ENCODE assay signal across 11 cellular contexts in genomic region chr9:18437315-18438200, GRCh38. TPM values are rescaled to one million over a fixed set of nuclear protein-coding genes. Genes with fewer than 3 reads are reported as not detected.
DNase-seq lines count a peak whose midpoint lies in the region; ATAC-seq, FAIRE-seq and TF ChIP-seq lines count a peak whose summit lies in the region.
"Had no signal": no experiment of that assay in that cellular context is flagged by ENCODE, and none has a peak within 500 bp of the region (broad histone marks: within the 10 kb centered on the region; RNA-seq: fewer than 3 reads in every experiment).

No MANE protein-coding gene starts in this region.

- H3K36me3 ChIP-seq in hepatocyte (replicated peaks; ENCODE audit: insufficient read depth, low read depth) (no peaks in the 10 kb centered on the region), gastrocnemius medialis (no peaks in the 10 kb centered on the region)
- H3K36me3 ChIP-seq: prostate gland had no signal

- TF ChIP-seq POLR2A in gastrocnemius medialis (IDR thresholded peaks at IDR 0.05) = no peak

- FAIRE-seq in urothelium cell line (lab: Jason Lieb, UNC) = no peak
- no peak for FAIRE-seq in GM19239 (lab: Jason Lieb, UNC)

- H3K9me3 ChIP-seq in hepatocyte (ENCODE audit: low read depth) (no peaks in the 10 kb centered on the region), gastrocnemius medialis (no peaks in the 10 kb centered on the region)
- H3K9me3 ChIP-seq: prostate gland had no signal

- no peaks in the 10 kb centered on the region for H4K20me1 ChIP-seq in hepatocyte (ENCODE audit: insufficient read depth, poor library complexity, severe bottlenecking)

- peaks cover 5% of the 10 kb centered on the region; the same call in 1 of the 2 replicates for H3K36me3 Mint-ChIP-seq in HFFc6 (ENCODE audit: low read depth)

- H3K9me2 ChIP-seq in hepatocyte (replicated peaks; ENCODE audit: insufficient read depth) = no peaks in the 10 kb centered on the region

- H3K79me2 ChIP-seq in hepatocyte = no peaks in the 10 kb centered on the region

- in situ Hi-C loops in gastrocnemius medialis (cut with MboI; ENCODE audit: low sequenced_read_pairs in 4 of 4) = loop anchor here in 3 of 4 donors (10.0 to 25.0 kb wide), 3 partner anchors 175 to 575 kb away; no protein-coding TSS in a partner anchor

- peaks cover 73% of the 10 kb centered on the region for H3K4me1 Mint-ChIP-seq in HFFc6 (ENCODE audit: low read depth)

- ATAC-seq in gastrocnemius medialis = peak; percentile 18 to 27

- peak overlapping the region; percentile 94 for H3K27ac Mint-ChIP-seq in HFFc6

- H3K4me3 ChIP-seq in hepatocyte (peak overlapping the region; percentile 36), gastrocnemius medialis (peak overlapping the region; percentile 43 to 62 (median 50))

- intact Hi-C loops in gastrocnemius medialis (cut with DNase I; ENCODE audit: low total_unique reads) = no loop called here

- H2AFZ ChIP-seq in hepatocyte = peak overlapping the region; percentile 46

- 6% methylated on average over 9 of the region's 9 CpGs for WGBS in hepatocyte (ENCODE audit: low lambda C conversion rate, missing lambda C conversion rate)

- H3K4me1 ChIP-seq in hepatocyte (ENCODE audit: insufficient read depth) (peaks cover 17% of the 10 kb centered on the region), gastrocnemius medialis (peaks cover 3 to 7% of the 10 kb centered on the region in 2 donors)
- H3K4me1 ChIP-seq: prostate gland had no signal

- peak overlapping the region; percentile 87 for H3K4me3 Mint-ChIP-seq in HFFc6

- H3K27me3 ChIP-seq in hepatocyte (no peaks in the 10 kb centered on the region), gastrocnemius medialis (no peaks in the 10 kb centered on the region)

- H3K9me3 Mint-ChIP-seq in HFFc6 = no peaks in the 10 kb centered on the region

- H3K4me2 ChIP-seq in hepatocyte = peak overlapping the region; percentile 84

- TF ChIP-seq CTCF in HFFc6 (IDR thresholded peaks at IDR 0.05) (no peak), hepatocyte (IDR thresholded peaks at IDR 0.05; ENCODE audit: poor library complexity) (no peak), gastrocnemius medialis (IDR thresholded peaks at IDR 0.05 in 4 of 5, conservative IDR thresholded peaks at IDR 0.05 in 1 of 5) (no peak)

- H3K27me3 Mint-ChIP-seq in HFFc6 (ENCODE audit: insufficient read depth) = no peaks in the 10 kb centered on the region; the same call in 1 of the 2 replicates

- H3K27ac ChIP-seq in hepatocyte (peak overlapping the region; percentile 86), gastrocnemius medialis (no peak overlapping the region)
- H3K27ac ChIP-seq: prostate gland had no signal

- DNase-seq in HFFc6 (peak; percentile 80), astrocyte of the hippocampus (ENCODE audit: low read depth, low spot score) (peak; percentile 50), hepatocyte (ENCODE audit: low spot score) (peak; percentile 39), gastrocnemius medialis (no peak), urothelium cell line (ENCODE audit: low spot score) (no peak), GM19239 (ENCODE audit: insufficient read length, low spot score) (no peak), SKM-1 (lab: John Stamatoyannopoulos, UW; ENCODE audit: unreplicated experiment) (no peak), occipital lobe (lab: John Stamatoyannopoulos, UW) (no peak)
- DNase-seq: cerebellar nuclear complex, NCI-H1436 treated with DMSO at 0.1 percent for 48 hours had no signal

RNA-seq across cellular contexts. Expression of gene ADAMTSL1, which starts 36.4 kb away (rescaled TPM):
- total RNA-seq in HFFc6 (2021; fragmentation: NEBNext Ultra II Directional; extraction: Animal tissue kit (Norgen Biotek cat#: 25700)) = 10 to 100 TPM; 37.3 to 98.1 (median 90.8) TPM
- total RNA-seq in hepatocyte = 18.2 and 24.0 TPM in 2 replicates
- polyA plus RNA-seq in hepatocyte = 7.1 and 7.2 TPM in 2 replicates
- under 1 TPM; 0.05 to 0.58 (median 0.28) TPM for total RNA-seq in gastrocnemius medialis
- total RNA-seq in occipital lobe = 7.3 TPM

Comparison
In these comparisons a context has a peak if more than half of its experiments do, and no peak if none do; other contexts are left out.
1. DNase-seq: peak in HFFc6 (single experiment), astrocyte of the hippocampus (single experiment) and hepatocyte (single experiment); none in gastrocnemius medialis (0 of 2), urothelium cell line (single experiment), GM19239 (single experiment), SKM-1 (single experiment) and occipital lobe (single experiment).